Comparison of ENCODE assay signal across 7 cellular contexts in the genomic region with DNA sequence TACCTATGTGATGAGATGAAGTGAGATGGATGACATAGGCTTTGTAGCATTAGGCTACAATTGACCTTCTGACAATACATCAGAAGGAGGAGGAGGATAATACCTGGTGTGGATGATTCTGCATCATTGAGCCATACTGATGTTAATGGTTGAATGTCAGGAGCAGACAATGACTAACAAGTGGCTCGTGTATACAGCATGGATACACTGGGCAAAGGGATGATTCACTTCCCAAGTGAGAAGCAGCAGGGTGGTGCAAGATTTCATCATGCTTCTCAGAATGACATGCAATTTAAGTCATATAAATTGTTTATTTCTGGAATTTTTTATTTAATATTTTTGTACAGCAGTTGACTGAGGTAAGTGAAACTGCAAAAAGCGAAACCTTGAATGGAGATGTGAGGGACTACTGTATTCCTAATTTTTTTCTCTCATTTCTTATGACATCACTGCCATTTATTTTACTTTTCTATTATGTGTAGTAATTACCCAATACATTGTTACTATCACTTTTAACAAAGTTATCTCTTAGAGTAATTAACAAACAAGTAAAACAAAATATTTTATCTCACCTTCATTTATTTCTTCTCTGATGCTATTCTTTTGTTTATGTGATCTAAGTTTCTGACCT. TPM values are rescaled to one million over a fixed set of nuclear protein-coding genes. Genes with fewer than 3 reads are reported as not detected.
DNase-seq lines count a peak whose midpoint lies in the region; ATAC-seq and TF ChIP-seq lines count a peak whose summit lies in the region.

No MANE protein-coding gene starts in this region.

- intact Hi-C loops in lower lobe of right lung (cut with DNase I) (no loop called here), sciatic nerve (cut with DNase I) (no loop called here)

- no peaks in the 10 kb centered on the region for H3K27me3 ChIP-seq in HUES64 (ENCODE audit: insufficient read depth, low read length)
- no peaks in the 10 kb centered on the region for H3K27me3 ChIP-seq in lower lobe of right lung (ENCODE audit: low read depth)

- 53% methylated on average over 1 of the region's 2 CpGs for WGBS in HUES64
- WGBS in mesodermal cell (ENCODE audit: insufficient coverage in 2 of 2), 2 experiments: 60% methylated on average over 1 of the region's 2 CpGs

- no peak overlapping the region for H3K27ac ChIP-seq in HUES64 (ENCODE audit: low read depth, low read length)
- peak overlapping the region; percentile 32 for H3K27ac ChIP-seq in mesodermal cell (ENCODE audit: low read depth, low read length, severe bottlenecking)
- H3K27ac ChIP-seq in lower lobe of right lung: no peak overlapping the region

- H3K36me3 ChIP-seq in HUES64 (ENCODE audit: insufficient read depth, low read length) (no peaks in the 10 kb centered on the region), mesodermal cell (ENCODE audit: control insufficient read depth, insufficient read depth, low read length) (no peaks in the 10 kb centered on the region), lower lobe of right lung (no peaks in the 10 kb centered on the region)

- TF ChIP-seq CTCF in astrocyte of the spinal cord (IDR thresholded peaks at IDR 0.05; ENCODE audit: low read depth, low read length) (no peak), lower lobe of right lung (IDR thresholded peaks at IDR 0.05) (no peak)

- H3K4me3 ChIP-seq in HUES64 (ENCODE audit: low read length) (no peak overlapping the region), astrocyte of the spinal cord (ENCODE audit: low read depth, low read length) (no peak overlapping the region), mesodermal cell (ENCODE audit: extremely low read depth, insufficient read depth, low read length, poor library complexity, severe bottlenecking) (no peak overlapping the region), lower lobe of right lung (no peak overlapping the region)

- H3K9me3 ChIP-seq in HUES64 (ENCODE audit: insufficient read depth, low read depth, low read length) (no peaks in the 10 kb centered on the region), mesodermal cell (ENCODE audit: control insufficient read depth, low read length) (no peaks in the 10 kb centered on the region), lower lobe of right lung (no peaks in the 10 kb centered on the region)

- in situ Hi-C loops in astrocyte of the spinal cord (cut with HindIII; ENCODE audit: low sequenced_read_pairs): no loop called here

- no peak for ATAC-seq in lower lobe of right lung
- no peak for ATAC-seq in sciatic nerve
- no peak for ATAC-seq in HG03520 (IDR thresholded peaks at IDR 0.05; ENCODE audit: unreplicated experiment)

- DNase-seq in Daoy (ENCODE audit: low read depth) (peak; percentile 29), astrocyte of the spinal cord (ENCODE audit: low read depth, low spot score) (peak; percentile 55), lower lobe of right lung (no peak), sciatic nerve (ENCODE audit: low spot score) (no peak)

- peak overlapping the region; percentile 48 for H3K9ac ChIP-seq in HUES64 (ENCODE audit: low read depth, low read length)

- H3K4me1 ChIP-seq in HUES64 (ENCODE audit: insufficient read depth, low read length) (peaks cover 9% of the 10 kb centered on the region), mesodermal cell (ENCODE audit: control insufficient read depth, insufficient read depth, low read length, poor library complexity, severe bottlenecking) (no peaks in the 10 kb centered on the region), lower lobe of right lung (no peaks in the 10 kb centered on the region)

RNA-seq across cellular contexts. Expression of a gene that starts 34.4 kb away (rescaled TPM):
- total RNA-seq in Daoy (2014; rRNA removed; shearing (Covaris generic)): 34.4 and 40.1 TPM in 2 replicates
- polyA plus RNA-seq in HUES64 (2013, experiment 1 of 2): 40.8 TPM
- 41.1 TPM for polyA plus RNA-seq in HUES64 (2013, experiment 2 of 2)
- polyA plus RNA-seq in mesodermal cell (2013, experiment 1 of 2): 50.6 TPM
- polyA plus RNA-seq in mesodermal cell (2013, experiment 2 of 2): 57.2 TPM
- total RNA-seq in lower lobe of right lung (46.3 TPM), sciatic nerve (43.7 TPM)

Comparison
In these comparisons a context has a peak if more than half of its experiments do, and no peak if none do; other contexts are left out.
1. DNase-seq: peak in Daoy (single experiment) and astrocyte of the spinal cord (single experiment); none in lower lobe of right lung (single experiment) and sciatic nerve (single experiment).